ENCODE assay signal across 22 cellular contexts in genomic region chr20:50355593-50356521, GRCh38.
DNase-seq lines count a peak whose midpoint lies in the region; ATAC-seq and TF ChIP-seq lines count a peak whose summit lies in the region.
"Had no signal": no experiment of that assay in that cellular context is flagged by ENCODE, and none has a peak within 500 bp of the region (broad histone marks: within the 10 kb centered on the region; RNA-seq: fewer than 3 reads in every experiment).

No MANE protein-coding gene starts in this region.

- H2AK5ac ChIP-seq in mesenchymal stem cell (ENCODE audit: low read length, severe bottlenecking) = no peak overlapping the region

- CTCF ChIA-PET in activated naive CD4-positive, alpha-beta T cell treated with anti-CD3 and anti-CD28 coated beads, Interleukin-2, amount 10 ng/mL, durations not matched to agents 7 days and 5 days (lab: Charles Lee) = no interaction called here

- H3K9me3 ChIP-seq in Peyer's patch (no peaks in the 10 kb centered on the region), mesenchymal stem cell (ENCODE audit: control insufficient read depth, low read length) (no peaks in the 10 kb centered on the region), spleen (no peaks in the 10 kb centered on the region)

- no peaks in the 10 kb centered on the region for H3K27me3 ChIP-seq in Peyer's patch
- peaks cover 0 to 2% of the 10 kb centered on the region in 2 experiments for H3K27me3 ChIP-seq in mesenchymal stem cell (ENCODE audit: control insufficient read depth in 1 of 2, insufficient read depth in 1 of 2, low read length in 2 of 2)
- H3K27me3 ChIP-seq in spleen (replicated peaks in 1 of 7) = peaks cover 0 to 6% (median 0%) of the 10 kb centered on the region in 7 donors

- no peak overlapping the region for H2BK5ac ChIP-seq in mesenchymal stem cell (ENCODE audit: low read depth, low read length, poor library complexity, severe bottlenecking)

- H3K27ac ChIP-seq in Peyer's patch = peak overlapping the region in 3 of 4 donors; percentile 22 to 74 (median 46)
- no peak overlapping the region for H3K27ac ChIP-seq in mesenchymal stem cell (ENCODE audit: low read length, poor library complexity, severe bottlenecking)
- no peak overlapping the region for H3K27ac ChIP-seq in spleen
- H3K27ac ChIP-seq: 22Rv1, GM23248, KMS-11 had no signal

- in situ Hi-C loops in ACHN (cut with HindIII; ENCODE audit: low pct_ligation_motif_present, low pct_unique_long_range_greater_than_20kb, low sequenced_read_pairs) = no loop called here

- no peak for ATAC-seq in GM21528 (IDR thresholded peaks at IDR 0.05; ENCODE audit: low FRiP score, unreplicated experiment)
- ATAC-seq: Panc1 had no signal

- no peak overlapping the region for H4K8ac ChIP-seq in mesenchymal stem cell (ENCODE audit: low read length)

- H2BK12ac ChIP-seq in mesenchymal stem cell (ENCODE audit: low read length in 2 of 2) = peak overlapping the region; percentile 59 to 75

- WGBS in mesenchymal stem cell = 87% methylated on average over 12 of the region's 12 CpGs
- 82 to 90% (median 87%) methylated on average over 12 of the region's 12 CpGs for WGBS in spleen, 5 donors

- H2BK120ac ChIP-seq in mesenchymal stem cell (ENCODE audit: low read depth, low read length) = no peak overlapping the region

- H4K91ac ChIP-seq in mesenchymal stem cell (ENCODE audit: low read length) = peak overlapping the region; percentile 52

- H3K36me3 Mint-ChIP-seq in activated naive CD4-positive, alpha-beta T cell treated with anti-CD3 and anti-CD28 coated beads, Interleukin-2, amount 10 ng/mL, durations not matched to agents 7 days and 5 days = no peaks in the 10 kb centered on the region
- H3K36me3 Mint-ChIP-seq: CD4-positive, CD25-positive, alpha-beta regulatory T cell had no signal

- H3K4me1 Mint-ChIP-seq in activated naive CD4-positive, alpha-beta T cell treated with anti-CD3 and anti-CD28 coated beads, Interleukin-2, amount 10 ng/mL, durations not matched to agents 7 days and 5 days = peaks cover 15% of the 10 kb centered on the region

- H3K79me1 ChIP-seq in mesenchymal stem cell (replicated peaks; ENCODE audit: low read length, poor library complexity, severe bottlenecking) = no peaks in the 10 kb centered on the region

- H3K4me3 ChIP-seq in Peyer's patch (no peak overlapping the region), mesenchymal stem cell (ENCODE audit: insufficient read depth in 1 of 2, low read depth in 1 of 2, low read length in 2 of 2) (no peak overlapping the region), spleen (no peak overlapping the region)
- H3K4me3 ChIP-seq: GM23248 had no signal

- H3K14ac ChIP-seq in mesenchymal stem cell (ENCODE audit: low read length in 2 of 2) = peak overlapping the region in 1 of 2 experiments; percentile 53

- intact Hi-C loops in spleen (cut with DNase I; ENCODE audit: low total_unique reads) = no loop called here

- peaks cover 0 to 11% (median 4%) of the 10 kb centered on the region in 4 donors for H3K4me1 ChIP-seq in Peyer's patch
- H3K4me1 ChIP-seq in mesenchymal stem cell (ENCODE audit: control insufficient read depth, insufficient read depth, low read depth, low read length) = peaks cover 2% of the 10 kb centered on the region
- H3K4me1 ChIP-seq in spleen = peaks cover 0 to 34% (median 7%) of the 10 kb centered on the region in 6 donors

- no peak overlapping the region for H3K9ac ChIP-seq in mesenchymal stem cell (ENCODE audit: low read length)
- H3K9ac ChIP-seq: GM23248, KMS-11 had no signal

- peak overlapping the region; percentile 32 for H2BK15ac ChIP-seq in mesenchymal stem cell (ENCODE audit: low read depth, poor library complexity, severe bottlenecking)

- H3K4ac ChIP-seq in mesenchymal stem cell (ENCODE audit: low read depth in 1 of 2, low read length in 2 of 2) = peak overlapping the region in 1 of 2 experiments; percentile 40

- no peak for TF ChIP-seq CTCF in Peyer's patch (IDR thresholded peaks at IDR 0.05)
- TF ChIP-seq CTCF in spleen (IDR thresholded peaks at IDR 0.05 in 8 of 11, conservative IDR thresholded peaks at IDR 0.05 in 3 of 11) = no peak

- no peak for TF ChIP-seq POLR2A in Peyer's patch (IDR thresholded peaks at IDR 0.05)
- TF ChIP-seq POLR2A in spleen (IDR thresholded peaks at IDR 0.05) = no peak

- peak overlapping the region; percentile 19 to 65 for H3K18ac ChIP-seq in mesenchymal stem cell (ENCODE audit: low read depth in 1 of 2, low read length in 2 of 2)

- H3K27ac Mint-ChIP-seq in activated naive CD4-positive, alpha-beta T cell treated with anti-CD3 and anti-CD28 coated beads, Interleukin-2, amount 10 ng/mL, durations not matched to agents 7 days and 5 days = peak overlapping the region; percentile 56
- H3K27ac Mint-ChIP-seq: CD4-positive, CD25-positive, alpha-beta regulatory T cell had no signal

- no peak overlapping the region for H3K4me3 Mint-ChIP-seq in activated naive CD4-positive, alpha-beta T cell treated with anti-CD3 and anti-CD28 coated beads, Interleukin-2, amount 10 ng/mL, durations not matched to agents 7 days and 5 days
- H3K4me3 Mint-ChIP-seq: CD4-positive, CD25-positive, alpha-beta regulatory T cell had no signal

- no peaks in the 10 kb centered on the region for H3K9me3 Mint-ChIP-seq in activated naive CD4-positive, alpha-beta T cell treated with anti-CD3 and anti-CD28 coated beads, Interleukin-2, amount 10 ng/mL, durations not matched to agents 7 days and 5 days

- no peak overlapping the region for H3K23ac ChIP-seq in mesenchymal stem cell (ENCODE audit: low read length in 2 of 2)

- H3K4me2 ChIP-seq in mesenchymal stem cell (ENCODE audit: low read length, poor library complexity, severe bottlenecking) = no peak overlapping the region
- H3K4me2 ChIP-seq: KMS-11 had no signal

- H3K36me3 ChIP-seq in Peyer's patch (no peaks in the 10 kb centered on the region), mesenchymal stem cell (ENCODE audit: control insufficient read depth in 1 of 2, insufficient read depth in 2 of 2, low read depth in 1 of 2, low read length in 2 of 2) (no peaks in the 10 kb centered on the region), spleen (no peaks in the 10 kb centered on the region)

- no peak overlapping the region for H2AFZ ChIP-seq in mesenchymal stem cell (ENCODE audit: low read depth, low read length)
- H2AFZ ChIP-seq: GM23248 had no signal

- no peak for DNase-seq in activated naive CD4-positive, alpha-beta T cell treated with anti-CD3 and anti-CD28 coated beads, Interleukin-2, amount 10 ng/mL, durations not matched to agents 7 days and 5 days
- no peak for DNase-seq in activated naive CD4-positive, alpha-beta T cell treated with Interleukin-2 at 50 U/mL for 16 hours
- DNase-seq in Peyer's patch (no peak), mesenchymal stem cell (no peak), spleen (peak; percentile 33), ACHN (no peak), inferior parietal cortex (ENCODE audit: extremely low spot score) (no peak)
- DNase-seq: CD4-positive, CD25-positive, alpha-beta regulatory T cell; DMS53; GM23248; H7; IMR-90; NCI-H1048; NCI-H1417 treated with DMSO at 0.1 percent for 48 hours; NCI-H2081; NCI-H226; NCI-H510A; SHP77 treated with DMSO at 0.1 percent for 48 hours had no signal

- H3K27me3 Mint-ChIP-seq in activated naive CD4-positive, alpha-beta T cell treated with anti-CD3 and anti-CD28 coated beads, Interleukin-2, amount 10 ng/mL, durations not matched to agents 7 days and 5 days = peaks cover 42% of the 10 kb centered on the region

Comparison
In these comparisons a context has a peak if more than half of its experiments do, and no peak if none do; other contexts are left out.
1. H3K27ac ChIP-seq: peak in Peyer's patch (3 of 4); none in mesenchymal stem cell (single experiment) and spleen (0 of 8).